10 cellular contexts compared by ENCODE assay signal in genomic region chr17:60602871-60603270, GRCh38. TPM values are rescaled to one million over a fixed set of nuclear protein-coding genes. Genes with fewer than 3 reads are reported as not detected.
A peak's percentile ranks its signal among the peaks of the same experiment; 100 is the strongest.
DNase-seq lines count a peak whose midpoint lies in the region; ATAC-seq and TF ChIP-seq lines count a peak whose summit lies in the region.
"Had no signal": no experiment of that assay in that cellular context is flagged by ENCODE, and none has a peak within 500 bp of the region (broad histone marks: within the 10 kb centered on the region; RNA-seq: fewer than 3 reads in every experiment).

No MANE protein-coding gene starts in this region.

- H3K4me1 ChIP-seq in left ventricle myocardium inferior: peaks cover 71% of the 10 kb centered on the region
- H3K4me1 ChIP-seq in upper lobe of left lung: peaks cover 23 to 49% (median 37%) of the 10 kb centered on the region in 4 donors
- peaks cover 16 to 39% of the 10 kb centered on the region in 2 donors for H3K4me1 ChIP-seq in adrenal gland (replicated peaks in 1 of 2)

- H3K9me3 Mint-ChIP-seq in memory B cell: no peaks in the 10 kb centered on the region

- ATAC-seq in Right ventricle myocardium inferior (no peak), memory B cell (ENCODE audit: low read depth) (no peak), upper lobe of left lung (ENCODE audit: low FRiP score in 2 of 2) (no peak), GM18498 (IDR thresholded peaks at IDR 0.05; ENCODE audit: unreplicated experiment) (no peak)

- H3K36me3 ChIP-seq in left ventricle myocardium inferior (no peaks in the 10 kb centered on the region), upper lobe of left lung (no peaks in the 10 kb centered on the region), adrenal gland (replicated peaks in 1 of 2) (no peaks in the 10 kb centered on the region)

- H3K4me3 Mint-ChIP-seq in memory B cell: peak overlapping the region; percentile 58

- intact Hi-C loops in left ventricle myocardium inferior (cut with micrococcal nuclease) (no loop called here), Right ventricle myocardium inferior (cut with DNase I) (loop anchor here (5.0 kb wide), 2 partner anchors 34 to 36 kb away; no protein-coding TSS in a partner anchor), adrenal gland (cut with DNase I) (no loop called here)

- no peaks in the 10 kb centered on the region for H3K27me3 Mint-ChIP-seq in memory B cell

- 5 to 7% methylated on average over 1 of the region's 1 CpG for WGBS in upper lobe of left lung, 2 donors
- 9 to 19% (median 12%) methylated on average over 1 of the region's 1 CpG for WGBS in adrenal gland, 4 donors

- H3K9me3 ChIP-seq in left ventricle myocardium inferior (replicated peaks): no peaks in the 10 kb centered on the region
- H3K9me3 ChIP-seq in upper lobe of left lung: no peaks in the 10 kb centered on the region
- no peaks in the 10 kb centered on the region for H3K9me3 ChIP-seq in adrenal gland (replicated peaks in 1 of 3)

- no peaks in the 10 kb centered on the region for H3K36me3 Mint-ChIP-seq in memory B cell

- in situ Hi-C loops in astrocyte of the spinal cord (cut with HindIII; ENCODE audit: low sequenced_read_pairs): no loop called here

- TF ChIP-seq POLR2A in upper lobe of left lung (IDR thresholded peaks at IDR 0.05): no peak
- no peak for TF ChIP-seq POLR2A in adrenal gland (IDR thresholded peaks at IDR 0.05)

- H3K27me3 ChIP-seq in left ventricle myocardium inferior (ENCODE audit: low read depth): no peaks in the 10 kb centered on the region
- no peaks in the 10 kb centered on the region for H3K27me3 ChIP-seq in upper lobe of left lung
- H3K27me3 ChIP-seq in adrenal gland: no peaks in the 10 kb centered on the region

- no peak for TF ChIP-seq EP300 in upper lobe of left lung (IDR thresholded peaks at IDR 0.05)

- H3K4me1 Mint-ChIP-seq in memory B cell: peaks cover 36% of the 10 kb centered on the region

- DNase-seq in left ventricle myocardium inferior: no peak
- DNase-seq in Right ventricle myocardium inferior (ENCODE audit: missing footprints): no peak
- DNase-seq in astrocyte of the spinal cord (ENCODE audit: low read depth, low spot score): no peak
- no peak for DNase-seq in memory B cell (ENCODE audit: low spot score in 2 of 2)
- DNase-seq in upper lobe of left lung: no peak
- DNase-seq in COLO668 (lab: John Stamatoyannopoulos, UW; ENCODE audit: unreplicated experiment): no peak
- DNase-seq in adrenal gland: no peak
- DNase-seq: DMS153, NCI-H146 had no signal

- no peak overlapping the region for H3K27ac ChIP-seq in left ventricle myocardium inferior (replicated peaks)
- peak overlapping the region in 2 of 4 donors; percentile 95 to 99 for H3K27ac ChIP-seq in upper lobe of left lung
- H3K27ac ChIP-seq in adrenal gland: no peak overlapping the region

- H3K4me3 ChIP-seq in left ventricle myocardium inferior: peak overlapping the region; percentile 93
- H3K4me3 ChIP-seq in astrocyte of the spinal cord (ENCODE audit: low read depth, low read length): peak overlapping the region; percentile 91
- H3K4me3 ChIP-seq in upper lobe of left lung: peak overlapping the region; percentile 85 to 95 (median 88)
- H3K4me3 ChIP-seq in adrenal gland: peak overlapping the region in 1 of 4 donors; percentile 88

- H3K27ac Mint-ChIP-seq in memory B cell: no peak overlapping the region

- no peak for TF ChIP-seq CTCF in left ventricle myocardium inferior (IDR thresholded peaks at IDR 0.05; ENCODE audit: borderline replicate concordance)
- no peak for TF ChIP-seq CTCF in astrocyte of the spinal cord (IDR thresholded peaks at IDR 0.05; ENCODE audit: low read depth, low read length)
- no peak for TF ChIP-seq CTCF in upper lobe of left lung (IDR thresholded peaks at IDR 0.05)
- no peak for TF ChIP-seq CTCF in adrenal gland (IDR thresholded peaks at IDR 0.05)

RNA-seq across cellular contexts. Expression of gene PPM1D, which starts 2.9 kb away (rescaled TPM):
- 6.8 TPM for total RNA-seq in left ventricle myocardium inferior
- 7.4 TPM for total RNA-seq in Right ventricle myocardium inferior
- total RNA-seq in upper lobe of left lung: 10 to 100 TPM; 14.4 to 25.9 (median 19.8) TPM
- total RNA-seq in adrenal gland: 10 to 100 TPM in 5 of 8 donors, 1 to 10 TPM in 3; 3.4 to 16.3 (median 11.5) TPM
- 1 to 10 TPM; 3.4 to 8.5 (median 3.7) TPM for polyA plus RNA-seq in adrenal gland
